33 cellular contexts compared by ENCODE assay signal in genomic region chr1:95453053-95453452, GRCh38.
"Had no signal": no experiment of that assay in that cellular context is flagged by ENCODE, and none has a peak within 500 bp of the region (broad histone marks: within the 10 kb centered on the region; RNA-seq: fewer than 3 reads in every experiment).

No MANE protein-coding gene starts in this region.

- H3K4me1 ChIP-seq: adrenal gland, ascending aorta, body of pancreas, breast epithelium had no signal

- H3K4me3 ChIP-seq: adrenal gland, ascending aorta, body of pancreas, breast epithelium, cardiac muscle cell had no signal

- ATAC-seq: activated naive CD4-positive, alpha-beta T cell treated with anti-CD3 and anti-CD28 coated beads, Interleukin-2, amount 50 U/mL, for 72 hours; activated naive CD8-positive, alpha-beta T cell treated with anti-CD3 and anti-CD28 coated beads, Interleukin-2, amount 50 U/mL, for 24 hours; activated T-cell treated with anti-CD3 and anti-CD28 coated beads, Interleukin-2, amount 50 U/mL, for 4 hours; activated T-cell treated with anti-CD3 and anti-CD28 coated beads, Interleukin-2, amount 50 U/mL, for 72 hours; activated T-helper 17 cell treated with anti-CD3 and anti-CD28 coated beads, Interleukin-2, amount 50 U/mL, for 72 hours; body of pancreas had no signal

- H3K36me3 ChIP-seq: adrenal gland, ascending aorta, brain microvascular endothelial cell, breast epithelium, cardiac muscle cell had no signal

- H3K27ac ChIP-seq: adrenal gland, ascending aorta, body of pancreas, brain microvascular endothelial cell, breast epithelium, cardiac muscle cell had no signal

- H3K27me3 ChIP-seq: adrenal gland, ascending aorta, body of pancreas, brain microvascular endothelial cell, breast epithelium, cardiac muscle cell had no signal

- H3K9me3 ChIP-seq: adrenal gland, ascending aorta, body of pancreas, breast epithelium had no signal

- DNase-seq: activated effector memory CD4-positive, alpha-beta T cell treated with anti-CD3 and anti-CD28 coated beads, Interleukin-2, amount 50 U/mL, for 16 hours; activated effector memory CD4-positive, alpha-beta T cell treated with Interleukin-2 at 50 U/mL for 16 hours; activated gamma-delta T cell; activated gamma-delta T cell treated with Interleukin-2 at 50 U/mL for 16 hours; activated naive CD4-positive, alpha-beta T cell; activated naive CD4-positive, alpha-beta T cell treated with anti-CD3 and anti-CD28 coated beads for 36 hours; activated naive CD4-positive, alpha-beta T cell treated with anti-CD3 and anti-CD28 coated beads, Interleukin-2, amount 10 ng/mL, durations not matched to agents 7 days and 5 days; activated naive CD4-positive, alpha-beta T cell treated with anti-CD3 and anti-CD28 coated beads, Interleukin-2, amount 50 U/mL, for 16 hours; activated naive CD4-positive, alpha-beta T cell treated with Interleukin-2 at 50 U/mL for 16 hours; activated naive CD8-positive, alpha-beta T cell treated with anti-CD3 and anti-CD28 coated beads for 36 hours; activated naive CD8-positive, alpha-beta T cell treated with anti-CD3 and anti-CD28 coated beads, Interleukin-2, amount 10 ng/mL, durations not matched to agents 7 days and 5 days; activated naive CD8-positive, alpha-beta T cell treated with anti-CD3 and anti-CD28 coated beads, Interleukin-2, amount 50 U/mL, for 24 hours; activated T-cell treated with anti-CD3 and anti-CD28 coated beads, Interleukin-2, amount 50 U/mL, for 24 hours; activated T-cell treated with anti-CD3 and anti-CD28 coated beads, Interleukin-2, amount 50 U/mL, for 4 hours; activated T-cell treated with anti-CD3 and anti-CD28 coated beads, Interleukin-2, amount 50 U/mL, for 48 hours; activated T-cell treated with anti-CD3 and anti-CD28 coated beads, Interleukin-2, amount 50 U/mL, for 72 hours; adrenal gland; amniotic stem cell; amygdala; anterior cingulate cortex; aorta; body of pancreas; brain microvascular endothelial cell; caudate nucleus; central memory CD4-positive, alpha-beta T cell; cerebellar nuclear complex had no signal

- FAIRE-seq: astrocyte, bronchial epithelial cell had no signal
